ENCODE assay signal across 24 cellular contexts in genomic region chr1:185699874-185700273, GRCh38.
"Had no signal": no experiment of that assay in that cellular context is flagged by ENCODE, and none has a peak within 500 bp of the region (broad histone marks: within the 10 kb centered on the region; RNA-seq: fewer than 3 reads in every experiment).

No MANE protein-coding gene starts in this region.

- H3K27me3 ChIP-seq: foreskin keratinocyte, hepatocyte, ovary, stomach, transverse colon had no signal

- H3K36me3 Mint-ChIP-seq: memory B cell, mesothelial cell of epicardium, natural killer cell had no signal

- H3K9me3 Mint-ChIP-seq: effector memory CD8-positive, alpha-beta T cell; memory B cell; natural killer cell; neural crest cell had no signal

- H3K9me3 ChIP-seq: left ventricle myocardium inferior, lower lobe of right lung, ovary, stomach, thoracic aorta, transverse colon had no signal

- H3K36me3 ChIP-seq: left ventricle myocardium inferior, lower lobe of right lung, ovary, stomach, thoracic aorta, transverse colon had no signal

- H3K27ac ChIP-seq: foreskin keratinocyte, hepatocyte, left ventricle myocardium inferior, lower lobe of right lung, ovary, stomach, thoracic aorta, transverse colon had no signal

- H3K4me3 Mint-ChIP-seq: effector memory CD8-positive, alpha-beta T cell; memory B cell; mesothelial cell of epicardium; natural killer cell; neural crest cell had no signal

- H3K4me3 ChIP-seq: hepatocyte, left ventricle myocardium inferior, lower lobe of right lung, ovary, stomach, thoracic aorta, transverse colon had no signal

- H3K4me1 Mint-ChIP-seq: natural killer cell, neural crest cell had no signal

- H3K4me1 ChIP-seq: foreskin keratinocyte had no signal

- H3K27ac Mint-ChIP-seq: effector memory CD8-positive, alpha-beta T cell; memory B cell; mesothelial cell of epicardium; natural killer cell; progenitor cell of endocrine pancreas had no signal

- DNase-seq: effector memory CD8-positive, alpha-beta T cell; erythroblast; foreskin keratinocyte; head of caudate nucleus; kidney; left cardiac atrium; left ventricle myocardium inferior; lower lobe of right lung; natural killer cell; nucleus accumbens; ovary; right cardiac atrium; small intestine; stimulated activated CD4-positive, alpha-beta T cell treated with anti-CD3 and anti-CD28 coated beads, Interleukin-12 subunit alpha, Interleukin-12 subunit beta, amount 100 ng/mL, for 4 hours; stimulated activated naive CD4-positive, alpha-beta T cell; stomach; substantia nigra; transverse colon had no signal
